Comparison of ENCODE assay signal across 13 cellular contexts in genomic region chr1:63828322-63829044, GRCh38. TPM values are rescaled to one million over a fixed set of nuclear protein-coding genes. Genes with fewer than 3 reads are reported as not detected.
DNase-seq lines count a peak whose midpoint lies in the region; ATAC-seq and TF ChIP-seq lines count a peak whose summit lies in the region.
"Had no signal": no experiment of that assay in that cellular context is flagged by ENCODE, and none has a peak within 500 bp of the region (broad histone marks: within the 10 kb centered on the region; RNA-seq: fewer than 3 reads in every experiment).

No MANE protein-coding gene starts in this region.

- H3K9ac ChIP-seq in endodermal cell (ENCODE audit: extremely low read depth, low read length, poor library complexity, severe bottlenecking), result no peak overlapping the region

- peaks cover 21% of the 10 kb centered on the region for H3K36me3 Mint-ChIP-seq in endodermal cell (ENCODE audit: low read depth)
- H3K36me3 Mint-ChIP-seq: activated naive CD8-positive, alpha-beta T cell treated with anti-CD3 and anti-CD28 coated beads, Interleukin-2, amount 10 ng/mL, durations not matched to agents 7 days and 5 days had no signal

- no peak overlapping the region for H3K27ac ChIP-seq in endodermal cell (ENCODE audit: low read depth, low read length)

- WGBS in endodermal cell (ENCODE audit: insufficient coverage in 1 of 2, insufficient read length in 1 of 2), 2 experiments, result 83 to 100% methylated on average over 1 of the region's 1 CpG

- H3K27me3 Mint-ChIP-seq in endodermal cell (ENCODE audit: insufficient read depth), result no peaks in the 10 kb centered on the region

- H3K36me3 ChIP-seq in endodermal cell (ENCODE audit: control insufficient read depth, insufficient read depth, low read length), result no peaks in the 10 kb centered on the region

- peaks cover 15% of the 10 kb centered on the region for H3K9me3 ChIP-seq in endodermal cell (ENCODE audit: control insufficient read depth, low read length)

- peaks cover 40% of the 10 kb centered on the region for H3K4me1 Mint-ChIP-seq in endodermal cell
- H3K4me1 Mint-ChIP-seq: activated CD4-positive, alpha-beta memory T cell treated with anti-CD3 and anti-CD28 coated beads, Interleukin-2, amount 10 ng/mL, durations not matched to agents 7 days and 5 days; activated naive CD8-positive, alpha-beta T cell treated with anti-CD3 and anti-CD28 coated beads, Interleukin-2, amount 10 ng/mL, durations not matched to agents 7 days and 5 days had no signal

- no peaks in the 10 kb centered on the region for H3K27me3 ChIP-seq in endodermal cell (ENCODE audit: control insufficient read depth, insufficient read depth, low read length, poor library complexity, severe bottlenecking)

- H3K4me1 ChIP-seq in endodermal cell (ENCODE audit: control insufficient read depth, insufficient read depth, low read length), result peaks cover 4% of the 10 kb centered on the region

- intact Hi-C loops in left ventricle myocardium superior (cut with micrococcal nuclease), result no loop called here
- intact Hi-C loops in Right ventricle myocardium superior (cut with DNase I), result no loop called here

- no peak overlapping the region for H3K4me3 Mint-ChIP-seq in endodermal cell
- H3K4me3 Mint-ChIP-seq: activated CD4-positive, alpha-beta memory T cell treated with anti-CD3 and anti-CD28 coated beads, Interleukin-2, amount 10 ng/mL, durations not matched to agents 7 days and 5 days; activated naive CD8-positive, alpha-beta T cell treated with anti-CD3 and anti-CD28 coated beads, Interleukin-2, amount 10 ng/mL, durations not matched to agents 7 days and 5 days had no signal

- TF ChIP-seq CTCF in endodermal cell (conservative IDR thresholded peaks at IDR 0.05), result no peak

- DNase-seq in left ventricle myocardium superior (no peak), Right ventricle myocardium superior (no peak), NCI-H1694 (lab: John Stamatoyannopoulos, UW) (peak; percentile 36), endodermal cell (no peak), iPS-NIHi7 (ENCODE audit: extremely low spot score) (no peak), AG08396 (ENCODE audit: low spot score) (no peak), NCI-H446 treated with DMSO at 0.1 percent for 48 hours (lab: John Stamatoyannopoulos, UW) (no peak)
- DNase-seq: activated CD4-positive, alpha-beta memory T cell treated with anti-CD3 and anti-CD28 coated beads, Interleukin-2, amount 10 ng/mL, durations not matched to agents 7 days and 5 days; activated naive CD8-positive, alpha-beta T cell treated with anti-CD3 and anti-CD28 coated beads, Interleukin-2, amount 10 ng/mL, durations not matched to agents 7 days and 5 days; effector CD8-positive, alpha-beta T cell; GOT3 had no signal

- no peak overlapping the region for H3K4me3 ChIP-seq in endodermal cell (ENCODE audit: low read length)
- H3K4me3 ChIP-seq: smooth muscle cell had no signal

- ATAC-seq in left ventricle myocardium superior, result peak; percentile 20
- no peak for ATAC-seq in Right ventricle myocardium superior (ENCODE audit: poor library complexity)
- ATAC-seq in HG02852 (IDR thresholded peaks at IDR 0.05; ENCODE audit: unreplicated experiment), result peak; percentile 84

- H3K9me3 Mint-ChIP-seq in endodermal cell, result peaks cover 11% of the 10 kb centered on the region
- H3K9me3 Mint-ChIP-seq: activated CD4-positive, alpha-beta memory T cell treated with anti-CD3 and anti-CD28 coated beads, Interleukin-2, amount 10 ng/mL, durations not matched to agents 7 days and 5 days had no signal

- H3K27ac Mint-ChIP-seq in endodermal cell, result no peak overlapping the region
- H3K27ac Mint-ChIP-seq: activated CD4-positive, alpha-beta memory T cell treated with anti-CD3 and anti-CD28 coated beads, Interleukin-2, amount 10 ng/mL, durations not matched to agents 7 days and 5 days; activated naive CD8-positive, alpha-beta T cell treated with anti-CD3 and anti-CD28 coated beads, Interleukin-2, amount 10 ng/mL, durations not matched to agents 7 days and 5 days had no signal

RNA-seq across cellular contexts. Expression of gene ROR1, which starts 54.7 kb away (rescaled TPM):
- total RNA-seq in left ventricle myocardium superior (9.0 TPM), Right ventricle myocardium superior (8.6 TPM), endodermal cell (10 to 100 TPM; 77.4 to 77.9 TPM)
- 28.6 TPM for polyA plus RNA-seq in endodermal cell (2013, experiment 1 of 2)
- 27.2 TPM for polyA plus RNA-seq in endodermal cell (2013, experiment 2 of 2)
- total RNA-seq: activated naive CD8-positive, alpha-beta T cell treated with anti-CD3 and anti-CD28 coated beads, Interleukin-2, amount 10 ng/mL, durations not matched to agents 7 days and 5 days had no signal
